In the genomic region with DNA sequence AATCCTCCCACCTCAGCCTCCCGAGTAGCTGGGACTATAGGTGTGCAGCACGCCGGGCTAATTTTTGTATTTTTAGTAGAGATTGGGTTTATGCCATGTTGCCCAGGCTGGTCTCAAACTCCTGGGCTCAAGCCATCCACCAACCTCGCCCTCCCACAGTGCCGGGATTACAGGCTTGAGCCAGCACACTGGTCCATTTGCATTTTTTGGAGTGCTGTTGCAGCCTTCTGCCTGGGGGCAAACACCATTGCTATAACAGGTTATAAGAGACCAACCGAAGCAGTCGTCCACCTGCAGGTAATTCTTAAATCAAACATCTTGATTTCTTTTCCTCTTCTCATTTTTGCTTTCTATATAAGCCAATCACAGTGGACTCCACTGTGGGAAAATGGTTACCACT, we compare ENCODE assay signal across 31 cellular contexts. TPM values are rescaled to one million over a fixed set of nuclear protein-coding genes. Genes with fewer than 3 reads are reported as not detected.
"Had no signal": no experiment of that assay in that cellular context is flagged by ENCODE, and none has a peak within 500 bp of the region (broad histone marks: within the 10 kb centered on the region; RNA-seq: fewer than 3 reads in every experiment).

No MANE protein-coding gene starts in this region.

- H3K27ac Mint-ChIP-seq: activated CD4-positive, alpha-beta memory T cell treated with anti-CD3 and anti-CD28 coated beads for 36 hours; activated CD4-positive, alpha-beta T cell treated with anti-CD3 and anti-CD28 coated beads, Interleukin-2, amount 10 ng/mL, durations not matched to agents 24 days and 14 days; activated naive CD4-positive, alpha-beta T cell treated with anti-CD3 and anti-CD28 coated beads, Interleukin-2, amount 50 U/mL, for 24 hours; activated naive CD8-positive, alpha-beta T cell treated with anti-CD3 and anti-CD28 coated beads, Interleukin-2, amount 50 U/mL, for 24 hours; activated T-helper 17 cell treated with anti-CD3 and anti-CD28 coated beads, Interleukin-2, amount 50 U/mL, for 72 hours; dendritic cell treated with granulocyte-macrophage colony-stimulating factor and Interleukin-4, amounts not matched to agents 40 ng/mL and 50 ng/mL, for 4 days; mesothelial cell of epicardium; nephron progenitor cell; stimulated activated naive B cell treated with anti-CD40 and anti-IgM and Interleukin-4, amounts not matched to agents 10 μg/mL and 1 μg/mL and 100 μg/mL, for 72 hours; T-helper 1 cell treated with Interleukin-12 subunit alpha and Interleukin-12 subunit beta and Interleukin-4 antibody, amounts not matched to agents 30 μg/mL and 1 μg/mL, for 36 hours had no signal

- H3K27me3 Mint-ChIP-seq: activated CD4-positive, alpha-beta memory T cell treated with anti-CD3 and anti-CD28 coated beads for 36 hours; activated CD4-positive, alpha-beta T cell treated with anti-CD3 and anti-CD28 coated beads, Interleukin-2, amount 10 ng/mL, durations not matched to agents 24 days and 14 days; activated naive CD4-positive, alpha-beta T cell treated with anti-CD3 and anti-CD28 coated beads, Interleukin-2, amount 50 U/mL, for 24 hours; activated naive CD8-positive, alpha-beta T cell treated with anti-CD3 and anti-CD28 coated beads, Interleukin-2, amount 50 U/mL, for 24 hours; activated T-helper 17 cell treated with anti-CD3 and anti-CD28 coated beads, Interleukin-2, amount 50 U/mL, for 72 hours; central memory CD8-positive, alpha-beta T cell; dendritic cell treated with granulocyte-macrophage colony-stimulating factor and Interleukin-4, amounts not matched to agents 40 ng/mL and 50 ng/mL, for 4 days; naive B cell; stimulated activated naive B cell treated with anti-CD40 and anti-IgM and Interleukin-4, amounts not matched to agents 10 μg/mL and 1 μg/mL and 100 μg/mL, for 72 hours had no signal

- FAIRE-seq: bronchial epithelial cell, frontal cortex, islet of Langerhans had no signal

- H3K4me3 Mint-ChIP-seq: activated CD4-positive, alpha-beta memory T cell treated with anti-CD3 and anti-CD28 coated beads for 36 hours; activated CD4-positive, alpha-beta T cell treated with anti-CD3 and anti-CD28 coated beads, Interleukin-2, amount 10 ng/mL, durations not matched to agents 24 days and 14 days; activated naive CD4-positive, alpha-beta T cell treated with anti-CD3 and anti-CD28 coated beads, Interleukin-2, amount 50 U/mL, for 24 hours; activated naive CD8-positive, alpha-beta T cell treated with anti-CD3 and anti-CD28 coated beads, Interleukin-2, amount 50 U/mL, for 24 hours; activated T-helper 17 cell treated with anti-CD3 and anti-CD28 coated beads, Interleukin-2, amount 50 U/mL, for 72 hours; central memory CD8-positive, alpha-beta T cell; dendritic cell treated with granulocyte-macrophage colony-stimulating factor and Interleukin-4, amounts not matched to agents 40 ng/mL and 50 ng/mL, for 4 days; mesothelial cell of epicardium; naive B cell; nephron progenitor cell; stimulated activated naive B cell treated with anti-CD40 and anti-IgM and Interleukin-4, amounts not matched to agents 10 μg/mL and 1 μg/mL and 100 μg/mL, for 72 hours; T-helper 1 cell treated with Interleukin-12 subunit alpha and Interleukin-12 subunit beta and Interleukin-4 antibody, amounts not matched to agents 30 μg/mL and 1 μg/mL, for 36 hours had no signal

- ATAC-seq: activated naive CD8-positive, alpha-beta T cell treated with anti-CD3 and anti-CD28 coated beads, Interleukin-2, amount 50 U/mL, for 24 hours; activated T-helper 17 cell treated with anti-CD3 and anti-CD28 coated beads, Interleukin-2, amount 50 U/mL, for 72 hours; right cardiac atrium had no signal

- DNase-seq: activated CD4-positive, alpha-beta memory T cell treated with anti-CD3 and anti-CD28 coated beads for 36 hours; activated CD4-positive, alpha-beta T cell treated with anti-CD3 and anti-CD28 coated beads, Interleukin-2, amount 10 ng/mL, durations not matched to agents 24 days and 14 days; activated CD4-positive, CD25-positive, alpha-beta regulatory T cell treated with anti-CD3 and anti-CD28 coated beads, Interleukin-2, amount 50 U/mL, for 72 hours; activated CD8-positive, alpha-beta memory T cell treated with anti-CD3 and anti-CD28 coated beads, Interleukin-2, amount 50 U/mL, for 4 hours; activated naive CD8-positive, alpha-beta T cell treated with anti-CD3 and anti-CD28 coated beads, Interleukin-2, amount 50 U/mL, for 24 hours; activated T-cell treated with anti-CD3 and anti-CD28 coated beads, Interleukin-2, amount 50 U/mL, for 1 hour; amygdala; effector CD4-positive, alpha-beta T cell; mammary epithelial cell; naive B cell; nephron progenitor cell; nucleus accumbens; right cardiac atrium; stimulated activated CD4-positive, alpha-beta T cell treated with anti-CD3 and anti-CD28 coated beads, Interleukin-15, amount 100 ng/mL, for 24 hours; stimulated activated CD4-positive, alpha-beta T cell treated with anti-CD3 and anti-CD28 coated beads, Interleukin-2, amount 100 ng/mL, for 24 hours; stimulated activated naive B cell treated with anti-CD40 and anti-IgM and Interleukin-4, amounts not matched to agents 10 μg/mL and 1 μg/mL and 100 μg/mL, for 72 hours; stomach; T-helper 9 cell; tibial artery; WERI-Rb-1 had no signal

- H3K27ac ChIP-seq: stomach, tibial artery, WERI-Rb-1 had no signal

- H3K4me1 ChIP-seq: stomach had no signal

- H3K9me3 Mint-ChIP-seq: activated CD4-positive, alpha-beta memory T cell treated with anti-CD3 and anti-CD28 coated beads for 36 hours; activated CD4-positive, alpha-beta T cell treated with anti-CD3 and anti-CD28 coated beads, Interleukin-2, amount 10 ng/mL, durations not matched to agents 24 days and 14 days; activated naive CD4-positive, alpha-beta T cell treated with anti-CD3 and anti-CD28 coated beads, Interleukin-2, amount 50 U/mL, for 24 hours; activated naive CD8-positive, alpha-beta T cell treated with anti-CD3 and anti-CD28 coated beads, Interleukin-2, amount 50 U/mL, for 24 hours; activated T-helper 17 cell treated with anti-CD3 and anti-CD28 coated beads, Interleukin-2, amount 50 U/mL, for 72 hours; central memory CD8-positive, alpha-beta T cell; dendritic cell treated with granulocyte-macrophage colony-stimulating factor and Interleukin-4, amounts not matched to agents 40 ng/mL and 50 ng/mL, for 4 days; naive B cell; nephron progenitor cell; T-helper 1 cell treated with Interleukin-12 subunit alpha and Interleukin-12 subunit beta and Interleukin-4 antibody, amounts not matched to agents 30 μg/mL and 1 μg/mL, for 36 hours had no signal

- H3K27me3 ChIP-seq: stomach, tibial artery had no signal

- H3K4me1 Mint-ChIP-seq: mesothelial cell of epicardium, nephron progenitor cell had no signal

- H3K9me3 ChIP-seq: stomach, tibial artery had no signal

- H3K4me3 ChIP-seq: stomach, tibial artery had no signal

RNA-seq across cellular contexts. Expression of gene ACKR4, which starts 27.7 kb away (rescaled TPM):
- total RNA-seq: activated CD4-positive, alpha-beta memory T cell treated with anti-CD3 and anti-CD28 coated beads for 36 hours; activated CD8-positive, alpha-beta memory T cell treated with anti-CD3 and anti-CD28 coated beads for 36 hours; epithelial cell of proximal tubule; frontal cortex had no signal
